In the genomic region with DNA sequence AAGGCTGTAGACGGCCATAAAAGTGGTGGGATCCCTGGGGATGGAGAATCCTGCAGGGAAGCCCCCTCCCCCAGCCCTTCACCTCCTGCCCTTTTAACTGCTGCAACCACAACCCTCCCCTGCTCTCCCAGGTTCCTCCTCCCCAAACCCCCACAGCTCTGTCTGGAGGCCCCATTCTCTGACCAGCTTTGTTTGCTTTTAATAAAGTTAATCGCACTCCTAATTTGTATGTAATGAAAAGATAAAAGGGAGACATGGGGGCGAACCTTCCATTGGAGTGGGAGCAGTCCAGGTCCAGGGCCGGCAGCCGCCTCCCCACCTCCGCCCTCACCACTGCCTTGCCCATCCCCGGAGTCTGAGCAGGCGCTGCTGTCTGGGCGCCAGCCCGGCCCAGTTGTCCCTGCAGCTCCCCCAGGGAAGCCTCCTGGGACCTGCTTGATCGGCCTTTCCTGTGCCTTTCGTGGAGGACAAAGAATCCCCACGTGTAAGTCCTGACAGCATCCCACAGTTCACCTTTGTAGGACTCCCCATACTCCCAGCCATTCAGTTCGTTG, we compare ENCODE assay signal across 24 cellular contexts.
"Had no signal": no experiment of that assay in that cellular context is flagged by ENCODE, and none has a peak within 500 bp of the region (broad histone marks: within the 10 kb centered on the region; RNA-seq: fewer than 3 reads in every experiment).

No MANE protein-coding gene starts in this region.

- H3K27me3 ChIP-seq: body of pancreas, neural progenitor cell, ovary, tibial artery had no signal

- H3K4me3 ChIP-seq: body of pancreas, neural progenitor cell, ovary, tibial artery had no signal

- H3K27ac Mint-ChIP-seq: activated B cell treated with CpG ODN at 0.5 μM for 24 hours; activated CD8-positive, alpha-beta T cell treated with anti-CD3 and anti-CD28 coated beads, Interleukin-2, amount 10 ng/mL, durations not matched to agents 7 days and 5 days; activated naive CD4-positive, alpha-beta T cell treated with anti-CD3 and anti-CD28 coated beads, Interleukin-2, amount 50 U/mL, for 72 hours; neural progenitor cell; stimulated activated naive B cell treated with anti-CD40 and anti-IgM and Interleukin-4, amounts not matched to agents 10 μg/mL and 1 μg/mL and 100 μg/mL, for 72 hours had no signal

- H3K9me3 ChIP-seq: body of pancreas, ovary, tibial artery had no signal

- FAIRE-seq: endothelial cell of umbilical vein, TTC549, urothelium cell line had no signal

- H2AFZ ChIP-seq: neural progenitor cell had no signal

- H3K4me1 Mint-ChIP-seq: activated B cell treated with CpG ODN at 0.5 μM for 24 hours; activated CD4-positive, alpha-beta T cell treated with anti-CD3 and anti-CD28 coated beads, Interleukin-2, amount 10 ng/mL, durations not matched to agents 24 days and 14 days; central memory CD8-positive, alpha-beta T cell; stimulated activated naive B cell treated with anti-CD40 and anti-IgM and Interleukin-4, amounts not matched to agents 10 μg/mL and 1 μg/mL and 100 μg/mL, for 72 hours had no signal

- H3K9me3 Mint-ChIP-seq: activated B cell treated with CpG ODN at 0.5 μM for 24 hours; activated CD4-positive, alpha-beta T cell treated with anti-CD3 and anti-CD28 coated beads, Interleukin-2, amount 10 ng/mL, durations not matched to agents 24 days and 14 days; activated naive CD4-positive, alpha-beta T cell treated with anti-CD3 and anti-CD28 coated beads, Interleukin-2, amount 50 U/mL, for 72 hours; central memory CD8-positive, alpha-beta T cell; stimulated activated naive B cell treated with anti-CD40 and anti-IgM and Interleukin-4, amounts not matched to agents 10 μg/mL and 1 μg/mL and 100 μg/mL, for 72 hours had no signal

- H3K4me2 ChIP-seq: neural progenitor cell had no signal

- ATAC-seq: activated CD8-positive, alpha-beta T cell treated with anti-CD3 and anti-CD28 coated beads, Interleukin-2, amount 10 ng/mL, durations not matched to agents 7 days and 5 days; activated naive CD4-positive, alpha-beta T cell treated with anti-CD3 and anti-CD28 coated beads, Interleukin-2, amount 50 U/mL, for 72 hours; body of pancreas; left ventricle myocardium superior; stimulated activated naive B cell treated with anti-CD40 and anti-IgM and Interleukin-4, amounts not matched to agents 10 μg/mL and 1 μg/mL and 100 μg/mL, for 72 hours had no signal

- H3K36me3 ChIP-seq: neural progenitor cell, ovary, tibial artery had no signal

- H3K36me3 Mint-ChIP-seq: activated naive CD4-positive, alpha-beta T cell treated with anti-CD3 and anti-CD28 coated beads, Interleukin-2, amount 50 U/mL, for 72 hours; neural progenitor cell; stimulated activated naive B cell treated with anti-CD40 and anti-IgM and Interleukin-4, amounts not matched to agents 10 μg/mL and 1 μg/mL and 100 μg/mL, for 72 hours had no signal

- H3K4me1 ChIP-seq: body of pancreas, tibial artery had no signal

- H3K4me3 Mint-ChIP-seq: activated B cell treated with CpG ODN at 0.5 μM for 24 hours; activated CD4-positive, alpha-beta T cell treated with anti-CD3 and anti-CD28 coated beads, Interleukin-2, amount 10 ng/mL, durations not matched to agents 24 days and 14 days; activated CD8-positive, alpha-beta T cell treated with anti-CD3 and anti-CD28 coated beads, Interleukin-2, amount 10 ng/mL, durations not matched to agents 7 days and 5 days; central memory CD8-positive, alpha-beta T cell; neural progenitor cell; stimulated activated naive B cell treated with anti-CD40 and anti-IgM and Interleukin-4, amounts not matched to agents 10 μg/mL and 1 μg/mL and 100 μg/mL, for 72 hours had no signal

- H3K27me3 Mint-ChIP-seq: activated B cell treated with CpG ODN at 0.5 μM for 24 hours; activated CD4-positive, alpha-beta T cell treated with anti-CD3 and anti-CD28 coated beads, Interleukin-2, amount 10 ng/mL, durations not matched to agents 24 days and 14 days; central memory CD8-positive, alpha-beta T cell had no signal

- H3K27ac ChIP-seq: body of pancreas, neural progenitor cell, ovary, tibial artery had no signal

- DNase-seq: activated B cell treated with CpG ODN at 0.5 μM for 24 hours; activated CD4-positive, alpha-beta T cell treated with anti-CD3 and anti-CD28 coated beads, Interleukin-2, amount 10 ng/mL, durations not matched to agents 24 days and 14 days; activated CD8-positive, alpha-beta memory T cell treated with anti-CD3 and anti-CD28 coated beads, Interleukin-2, amount 50 U/mL, for 4 hours; activated CD8-positive, alpha-beta T cell treated with anti-CD3 and anti-CD28 coated beads, Interleukin-2, amount 10 ng/mL, durations not matched to agents 7 days and 5 days; activated gamma-delta T cell; activated T-cell treated with anti-CD3 and anti-CD28 coated beads, Interleukin-2, amount 50 U/mL, for 48 hours; amniotic stem cell; body of pancreas; cortex of kidney; effector CD8-positive, alpha-beta T cell; foreskin fibroblast; glutamatergic neuron; left ventricle myocardium superior; stimulated activated CD4-positive, alpha-beta T cell treated with anti-CD3 and anti-CD28 coated beads, Interleukin-15, amount 100 ng/mL, for 24 hours; stimulated activated CD4-positive, alpha-beta T cell treated with anti-CD3 and anti-CD28 coated beads, Interleukin-4, amount 100 ng/mL, for 1 hour; stimulated activated naive B cell treated with anti-CD40 and anti-IgM and Interleukin-4, amounts not matched to agents 10 μg/mL and 1 μg/mL and 100 μg/mL, for 72 hours; tibial artery had no signal
